ENCODE assay signal across 12 cellular contexts in the genomic region with DNA sequence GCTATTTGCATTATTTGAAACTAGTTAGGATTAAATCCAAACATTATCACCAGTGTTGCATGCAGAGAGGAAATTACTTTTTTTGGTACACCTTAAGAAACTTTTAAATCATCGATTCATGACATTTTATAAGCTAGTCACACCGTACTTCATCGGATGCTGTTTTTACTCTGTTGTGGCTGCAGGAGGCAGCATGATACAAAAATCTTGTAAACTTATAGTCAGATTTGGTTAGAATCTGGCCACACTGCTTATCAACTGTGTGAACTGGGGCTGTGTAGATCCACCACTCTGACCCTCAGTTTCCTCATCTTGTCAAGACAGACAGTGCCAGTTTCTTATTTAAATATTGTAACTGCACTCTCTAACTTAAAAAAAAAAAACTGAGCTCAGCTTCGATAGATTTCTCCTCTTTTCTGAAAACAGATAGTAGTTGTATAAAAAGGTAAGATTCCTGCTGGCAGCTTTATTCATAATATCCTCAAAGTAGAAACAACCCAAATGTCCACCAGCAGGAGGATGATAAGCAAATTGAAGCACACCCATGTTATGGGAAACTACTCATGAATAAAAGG.
DNase-seq lines count a peak whose midpoint lies in the region; ATAC-seq, FAIRE-seq and TF ChIP-seq lines count a peak whose summit lies in the region.
"Had no signal": no experiment of that assay in that cellular context is flagged by ENCODE, and none has a peak within 500 bp of the region (broad histone marks: within the 10 kb centered on the region; RNA-seq: fewer than 3 reads in every experiment).

No MANE protein-coding gene starts in this region.

- peak; percentile 62 to 71 for TF ChIP-seq RAD21 in A549 (conservative IDR thresholded peaks at IDR 0.05 in 1 of 2, IDR thresholded peaks at IDR 0.05 in 1 of 2)

- intact Hi-C loops in CD8-positive, alpha-beta T cell (cut with DNase I, micrococcal nuclease): no loop called here

- no peaks in the 10 kb centered on the region for H3K36me3 Mint-ChIP-seq in activated T-cell treated with anti-CD3 and anti-CD28 coated beads, Interleukin-2, amount 50 U/mL, for 24 hours (ENCODE audit: low read depth)
- no peaks in the 10 kb centered on the region for H3K36me3 Mint-ChIP-seq in CD8-positive, alpha-beta T cell

- H3K9me3 Mint-ChIP-seq in activated T-cell treated with anti-CD3 and anti-CD28 coated beads, Interleukin-2, amount 50 U/mL, for 24 hours: no peaks in the 10 kb centered on the region
- H3K9me3 Mint-ChIP-seq in CD8-positive, alpha-beta T cell: no peaks in the 10 kb centered on the region

- H4K20me1 ChIP-seq in keratinocyte (ENCODE audit: control insufficient read depth, extremely low read depth, insufficient read depth, low read length): no peaks in the 10 kb centered on the region

- H3K4me1 ChIP-seq in A549: no peaks in the 10 kb centered on the region
- H3K4me1 ChIP-seq in HEK293 (ENCODE audit: control insufficient read depth, insufficient read depth, low read length): 0 out of 2 replicates have a peak, but pooled peaks cover 3% of the 10 kb centered on the region
- peaks cover 15% of the 10 kb centered on the region for H3K4me1 ChIP-seq in keratinocyte (ENCODE audit: control insufficient read depth, extremely low read depth, insufficient read depth, low read length)
- H3K4me1 ChIP-seq in CD8-positive, alpha-beta T cell (ENCODE audit: insufficient read depth, low read length): no peaks in the 10 kb centered on the region

- in situ Hi-C loops in astrocyte of the cerebellum (cut with HindIII; ENCODE audit: low sequenced_read_pairs): no loop called here

- H2AFZ ChIP-seq in keratinocyte (ENCODE audit: control insufficient read depth, low read length): peak overlapping the region; percentile 31

- POLR2A ChIA-PET in A549 (lab: Yijun Ruan, JAX): no interaction called here
- POLR2A ChIA-PET in HEK293 (lab: Yijun Ruan, JAX): interaction anchor here (0.6 to 1.3 kb wide), 2 partner anchors 23 to 118 kb away, joined by 3 to 5 read pairs; no protein-coding TSS in a partner anchor
- POLR2A ChIA-PET in CD8-positive, alpha-beta T cell (lab: Charles Lee): no interaction called here

- no peak for TF ChIP-seq POLR2A in A549 (IDR thresholded peaks at IDR 0.05; ENCODE audit: low read length)

- TF ChIP-seq EP300 in A549 (IDR thresholded peaks at IDR 0.05): no peak

- ATAC-seq in A549 (peak; percentile 66 to 85; a peak in 4 of 6 replicates), HG03439 (IDR thresholded peaks at IDR 0.05; ENCODE audit: unreplicated experiment) (no peak)
- no peak for ATAC-seq in CD8-positive, alpha-beta T cell

- peaks cover 5% of the 10 kb centered on the region for H3K27me3 Mint-ChIP-seq in activated T-cell treated with anti-CD3 and anti-CD28 coated beads, Interleukin-2, amount 50 U/mL, for 24 hours
- H3K27me3 Mint-ChIP-seq in CD8-positive, alpha-beta T cell (ENCODE audit: low read depth): no peaks in the 10 kb centered on the region

- FAIRE-seq in A549 (lab: Jason Lieb, UNC) (no peak), keratinocyte (lab: Jason Lieb, UNC) (peak; percentile 75)

- H3K4me3 Mint-ChIP-seq in activated T-cell treated with anti-CD3 and anti-CD28 coated beads, Interleukin-2, amount 50 U/mL, for 24 hours: no peak overlapping the region
- H3K4me3 Mint-ChIP-seq in CD8-positive, alpha-beta T cell: no peak overlapping the region

- CTCF ChIA-PET in A549 (lab: Yijun Ruan, JAX): interaction anchor here (0.6 to 4.3 kb wide), 24 partner anchors 9 to 1531 kb away, joined by 3 to 47 read pairs (median 3); no protein-coding TSS in a partner anchor
- CTCF ChIA-PET in HEK293 (lab: Yijun Ruan, JAX): interaction anchor here (0.5 to 4.6 kb wide), 27 partner anchors 11 to 700 kb away, joined by 3 to 78 read pairs (median 4); no protein-coding TSS in a partner anchor
- CTCF ChIA-PET in CD8-positive, alpha-beta T cell (lab: Charles Lee): interaction anchor here (1.2 to 3.1 kb wide), 2 partner anchors 118 to 397 kb away, joined by 4 to 11 read pairs; no protein-coding TSS in a partner anchor

- H3K27ac ChIP-seq in A549 (no peak overlapping the region), HEK293 (ENCODE audit: extremely low read depth, low read depth, low read length) (no peak overlapping the region), keratinocyte (ENCODE audit: control insufficient read depth, insufficient read depth, low read length) (no peak overlapping the region)
- no peak overlapping the region for H3K27ac ChIP-seq in CD8-positive, alpha-beta T cell (ENCODE audit: low read depth, low read length)
- H3K27ac ChIP-seq: upper lobe of left lung had no signal

- no peak overlapping the region for H3K27ac Mint-ChIP-seq in activated T-cell treated with anti-CD3 and anti-CD28 coated beads, Interleukin-2, amount 50 U/mL, for 24 hours
- H3K27ac Mint-ChIP-seq in CD8-positive, alpha-beta T cell: no peak overlapping the region

- H3K9ac ChIP-seq in keratinocyte (ENCODE audit: control insufficient read depth, extremely low read depth, insufficient read depth, low read length): no peak overlapping the region

- peak; percentile 59 for TF ChIP-seq CTCF in A549 (IDR thresholded peaks at IDR 0.05)
- no peak for TF ChIP-seq CTCF in HEK293 (tag by site-specific recombination; IDR thresholded peaks at IDR 0.05)
- TF ChIP-seq CTCF in astrocyte of the cerebellum (IDR thresholded peaks at IDR 0.05; ENCODE audit: low read depth, low read length, missing control alignments): peak; percentile 56
- peak; percentile 50 to 66 (median 58) for TF ChIP-seq CTCF in keratinocyte (optimal IDR thresholded peaks at IDR 0.05 in 1 of 3, IDR thresholded peaks at IDR 0.05 in 1 of 3, conservative IDR thresholded peaks at IDR 0.05 in 1 of 3; ENCODE audit: extremely low read depth in 1 of 3, insufficient read depth in 2 of 3, low read length in 3 of 3)
- TF ChIP-seq CTCF in CD8-positive, alpha-beta T cell (IDR thresholded peaks at IDR 0.05): no peak

- H3K9me1 ChIP-seq in keratinocyte (ENCODE audit: control insufficient read depth, extremely low read depth, insufficient read depth, low read length): no peaks in the 10 kb centered on the region

- dilution Hi-C loops in keratinocyte (cut with MboI; ENCODE audit: extremely low pct_ligation_motif_present, low sequenced_read_pairs): loop anchor here (25.0 kb wide), 1 partner anchor 99 kb away; no protein-coding TSS in a partner anchor

- H3K4me2 ChIP-seq in A549 (no peak overlapping the region), keratinocyte (ENCODE audit: control insufficient read depth, extremely low read depth, insufficient read depth, low read depth, low read length) (no peak overlapping the region)

- no peaks in the 10 kb centered on the region for H3K27me3 ChIP-seq in keratinocyte (ENCODE audit: control insufficient read depth, extremely low read depth, insufficient read depth, low read length)
- H3K27me3 ChIP-seq in CD8-positive, alpha-beta T cell (ENCODE audit: insufficient read depth, low read length): no peaks in the 10 kb centered on the region
- H3K27me3 ChIP-seq: upper lobe of left lung had no signal

- H3K9me3 ChIP-seq in A549: no peaks in the 10 kb centered on the region
- no peaks in the 10 kb centered on the region for H3K9me3 ChIP-seq in HEK293 (ENCODE audit: control insufficient read depth, insufficient read depth, low read depth, low read length)
- H3K9me3 ChIP-seq in keratinocyte (ENCODE audit: control insufficient read depth, low read depth, low read length): no peaks in the 10 kb centered on the region
- H3K9me3 ChIP-seq in CD8-positive, alpha-beta T cell (ENCODE audit: low read length): no peaks in the 10 kb centered on the region
- H3K9me3 ChIP-seq: upper lobe of left lung had no signal

- no peak overlapping the region for H3K4me3 ChIP-seq in A549
- H3K4me3 ChIP-seq in HEK293 (ENCODE audit: low read depth, low read length): no peak overlapping the region
- no peak overlapping the region for H3K4me3 ChIP-seq in astrocyte of the cerebellum (ENCODE audit: low read depth, low read length)
- H3K4me3 ChIP-seq in keratinocyte (ENCODE audit: control insufficient read depth in 2 of 3, extremely low read depth in 1 of 3, insufficient read depth in 2 of 3, low read depth in 1 of 3, low read length in 3 of 3): no peak overlapping the region
- no peak overlapping the region for H3K4me3 ChIP-seq in CD8-positive, alpha-beta T cell (ENCODE audit: low read depth, low read length)
- H3K4me3 ChIP-seq: upper lobe of left lung had no signal

- H3K79me2 ChIP-seq in keratinocyte (ENCODE audit: control insufficient read depth, insufficient read depth, low read length): no peaks in the 10 kb centered on the region

- peak in 1 of 2 experiments; percentile 43 for DNase-seq in A549 (ENCODE audit: low read depth in 1 of 2, low spot score in 1 of 2)
- no peak for DNase-seq in astrocyte of the cerebellum (ENCODE audit: low read depth)
- no peak for DNase-seq in keratinocyte (ENCODE audit: low read depth, low spot score)
- no peak for DNase-seq in activated T-cell treated with anti-CD3 and anti-CD28 coated beads, Interleukin-2, amount 50 U/mL, for 24 hours
- no peak for DNase-seq in CD8-positive, alpha-beta T cell
- DNase-seq in cortex of kidney (lab: John Stamatoyannopoulos, UW): no peak
- DNase-seq: activated CD4-positive, alpha-beta T cell treated with anti-CD3 and anti-CD28 coated beads for 4 hours; effector CD8-positive, alpha-beta T cell; right cardiac atrium; upper lobe of left lung had no signal

- 29% methylated on average over 4 of the region's 4 CpGs for WGBS in A549 (ENCODE audit: missing lambda C conversion rate)

- H3K4me1 Mint-ChIP-seq in activated T-cell treated with anti-CD3 and anti-CD28 coated beads, Interleukin-2, amount 50 U/mL, for 24 hours (ENCODE audit: low read depth): no peaks in the 10 kb centered on the region
- H3K4me1 Mint-ChIP-seq in CD8-positive, alpha-beta T cell (ENCODE audit: low read depth): peaks cover 2% of the 10 kb centered on the region

- no peaks in the 10 kb centered on the region; a peak in 1 of 3 replicates for H3K36me3 ChIP-seq in HEK293 (ENCODE audit: control insufficient read depth in 2 of 2, insufficient read depth in 1 of 2, low read length in 2 of 2)
- no peaks in the 10 kb centered on the region for H3K36me3 ChIP-seq in keratinocyte (ENCODE audit: control insufficient read depth in 2 of 2, extremely low read depth in 1 of 2, insufficient read depth in 2 of 2, low read length in 2 of 2)
- H3K36me3 ChIP-seq in CD8-positive, alpha-beta T cell (ENCODE audit: insufficient read depth, low read length): no peaks in the 10 kb centered on the region
- H3K36me3 ChIP-seq: upper lobe of left lung had no signal

TF ChIP-seq in A549, 52 proteins besides CTCF, POLR2A, EP300 and RAD21 (continues in another document):
- TF ChIP-seq KDM5A (IDR thresholded peaks at IDR 0.05) (no peak), KDM1A (IDR thresholded peaks at IDR 0.05; ENCODE audit: low read depth) (no peak), MAZ (IDR thresholded peaks at IDR 0.05; ENCODE audit: borderline replicate concordance, low read depth, low read length) (no peak), CHD4 (IDR thresholded peaks at IDR 0.05; ENCODE audit: borderline replicate concordance) (no peak)

Comparison
In these comparisons a context has a peak if more than half of its experiments do, and no peak if none do; other contexts are left out.
1. ATAC-seq: peak in A549 (2 of 2); none in HG03439 (single experiment) and CD8-positive, alpha-beta T cell (single experiment).
2. CTCF ChIP-seq: peak in A549 (single experiment), astrocyte of the cerebellum (single experiment) and keratinocyte (3 of 3); none in HEK293 (single experiment) and CD8-positive, alpha-beta T cell (single experiment).